ENCODE assay signal across 11 cellular contexts in the genomic region with DNA sequence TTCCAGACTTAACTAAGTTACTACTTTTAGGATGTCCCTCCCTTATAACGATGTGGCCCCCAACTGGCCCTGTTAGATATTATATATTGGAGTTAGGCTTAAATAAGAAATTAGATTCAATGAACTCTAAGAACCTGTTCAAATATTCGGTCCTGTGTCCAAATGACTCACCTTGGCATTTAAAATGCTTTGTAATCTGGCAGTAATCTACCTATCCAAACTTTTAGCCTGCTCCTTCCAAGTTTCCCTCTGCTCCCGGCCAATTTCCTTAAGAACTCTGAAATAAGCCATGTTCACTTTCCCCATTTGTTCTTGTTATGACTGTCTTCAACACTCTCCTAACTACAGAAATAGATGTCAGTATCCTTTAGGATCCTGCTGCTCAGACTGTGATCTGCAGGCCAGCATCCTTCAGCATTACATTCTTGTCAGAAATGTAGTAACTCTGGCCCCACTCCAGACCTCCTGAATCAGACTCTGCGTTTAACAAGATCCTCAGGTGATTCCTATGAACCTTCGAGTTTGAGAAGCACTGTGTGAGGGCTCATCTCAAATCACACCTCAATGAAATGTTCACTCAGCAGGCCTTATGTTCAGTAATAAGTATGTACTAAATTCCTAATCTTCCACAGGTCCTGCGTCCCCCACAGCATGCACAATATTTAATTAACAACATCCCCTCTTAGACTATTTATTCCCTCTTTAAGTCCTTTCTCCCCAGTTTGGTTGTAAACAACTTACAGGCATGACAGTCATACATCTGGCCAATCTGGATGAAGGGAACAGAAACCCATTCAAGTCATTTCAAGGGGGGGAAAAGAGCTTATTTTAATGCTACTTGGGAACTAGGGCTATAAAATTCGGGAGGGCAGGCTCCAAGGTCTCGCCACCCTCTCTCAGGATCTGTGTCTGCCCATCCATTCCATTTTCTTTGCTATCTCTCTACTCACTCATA. TPM values are rescaled to one million over a fixed set of nuclear protein-coding genes. Genes with fewer than 3 reads are reported as not detected.
DNase-seq lines count a peak whose midpoint lies in the region; ATAC-seq and TF ChIP-seq lines count a peak whose summit lies in the region.
"Had no signal": no experiment of that assay in that cellular context is flagged by ENCODE, and none has a peak within 500 bp of the region (broad histone marks: within the 10 kb centered on the region; RNA-seq: fewer than 3 reads in every experiment).

No MANE protein-coding gene starts in this region.

- peaks cover 72% of the 10 kb centered on the region for H3K79me2 ChIP-seq in OCI-LY3 (ENCODE audit: low read length)

- no peak for TF ChIP-seq CTCF in GM12875 (IDR thresholded peaks at IDR 0.05; ENCODE audit: borderline replicate concordance, insufficient read depth, low read depth, low read length)
- TF ChIP-seq CTCF in OCI-LY3 (IDR thresholded peaks at IDR 0.05; ENCODE audit: low read depth, low read length): no peak
- no peak for TF ChIP-seq CTCF in epithelial cell of esophagus (IDR thresholded peaks at IDR 0.05; ENCODE audit: insufficient read depth, low read depth, low read length, missing control alignments)
- no peak for TF ChIP-seq CTCF in foreskin keratinocyte (conservative IDR thresholded peaks at IDR 0.05)

- no peak for ATAC-seq in foreskin keratinocyte

- H3K27ac ChIP-seq in OCI-LY3 (ENCODE audit: low read length): no peak overlapping the region
- H3K27ac ChIP-seq in skeletal muscle tissue (ENCODE audit: low read depth, low read length): peak overlapping the region; percentile 87
- no peak overlapping the region for H3K27ac ChIP-seq in foreskin keratinocyte

- H3K27me3 ChIP-seq in OCI-LY3 (ENCODE audit: low read depth, low read length) (no peaks in the 10 kb centered on the region), skeletal muscle tissue (ENCODE audit: control insufficient read depth in 3 of 3, insufficient read depth in 3 of 3, low read length in 3 of 3) (no peaks in the 10 kb centered on the region), foreskin keratinocyte (peaks cover 18% of the 10 kb centered on the region)

- peaks cover 3% of the 10 kb centered on the region; the same call in 1 of the 2 replicates for H3K9me3 ChIP-seq in OCI-LY3 (ENCODE audit: insufficient read depth, low read length)
- H3K9me3 ChIP-seq in skeletal muscle tissue (ENCODE audit: control insufficient read depth in 3 of 3, low read length in 3 of 3): no peaks in the 10 kb centered on the region

- H3K4me1 ChIP-seq in OCI-LY3 (ENCODE audit: low read length) (peaks cover 21% of the 10 kb centered on the region), skeletal muscle tissue (ENCODE audit: control insufficient read depth in 3 of 3, insufficient read depth in 3 of 3, low read length in 3 of 3) (peaks cover 30 to 36% (median 31%) of the 10 kb centered on the region in 3 donors), foreskin keratinocyte (no peaks in the 10 kb centered on the region)

- H3K4me2 ChIP-seq in OCI-LY3 (ENCODE audit: low read length): peak overlapping the region; percentile 79

- H3K36me3 ChIP-seq in OCI-LY3 (replicated peaks; ENCODE audit: low read depth, low read length) (peaks cover 17% of the 10 kb centered on the region), skeletal muscle tissue (ENCODE audit: control insufficient read depth in 3 of 3, insufficient read depth in 3 of 3, low read length in 3 of 3) (no peaks in the 10 kb centered on the region)

- peak; percentile 25 for DNase-seq in epithelial cell of esophagus (ENCODE audit: low read depth)
- no peak for DNase-seq in foreskin keratinocyte
- no peak for DNase-seq in DMS79 treated with DMSO at 0.1 percent for 48 hours (lab: John Stamatoyannopoulos, UW)
- DNase-seq in cerebellar nuclear complex (lab: John Stamatoyannopoulos, UW): no peak
- DNase-seq: GDM1, NCI-H1105 treated with DMSO at 0.1 percent for 48 hours, SIG-M5 had no signal

- H4K20me1 ChIP-seq in OCI-LY3 (ENCODE audit: insufficient read depth, low read length): no peaks in the 10 kb centered on the region

- H2AFZ ChIP-seq in OCI-LY3 (ENCODE audit: low read depth, low read length): no peak overlapping the region

- H3K9ac ChIP-seq in OCI-LY3 (ENCODE audit: low read length) (no peak overlapping the region), skeletal muscle tissue (ENCODE audit: low read depth in 1 of 3, low read length in 3 of 3) (peak overlapping the region in 1 of 3 donors; percentile 86)

- H3K4me3 ChIP-seq in GM12875 (ENCODE audit: low read depth, low read length): peak overlapping the region; percentile 95
- H3K4me3 ChIP-seq in OCI-LY3 (ENCODE audit: low read length): no peak overlapping the region
- H3K4me3 ChIP-seq in epithelial cell of esophagus (ENCODE audit: low read length): no peak overlapping the region
- peak overlapping the region in 1 of 3 donors; percentile 81 for H3K4me3 ChIP-seq in skeletal muscle tissue (ENCODE audit: low read length in 3 of 3)
- H3K4me3 ChIP-seq: skin epidermis had no signal

RNA-seq across cellular contexts. Expression of gene ATP8A1, which starts 3.0 kb away (rescaled TPM):
- 39.7 TPM for total RNA-seq in skeletal muscle tissue
- 0.14 and 0.20 TPM in 2 replicates for total RNA-seq in foreskin keratinocyte
- 0.02 TPM in 1 of 2 replicates, not detected in the other for polyA plus RNA-seq in foreskin keratinocyte

Comparison
In these comparisons a context has a peak if more than half of its experiments do, and no peak if none do; other contexts are left out.
1. RNA of gene ATP8A1, which starts 3.0 kb away (total RNA-seq): 39.7 TPM in skeletal muscle tissue (single experiment); 0.14 to 0.20 TPM in foreskin keratinocyte; every median in the first group is over 10 times any median in the second.